In genomic region chrX:46574337-46574940, GRCh38 we compare ENCODE assay signal across 8 cellular contexts. TPM values are rescaled to one million over a fixed set of nuclear protein-coding genes. Genes with fewer than 3 reads are reported as not detected.
DNase-seq lines count a peak whose midpoint lies in the region; ATAC-seq and TF ChIP-seq lines count a peak whose summit lies in the region.

No MANE protein-coding gene starts in this region.

- H3K4me3 ChIP-seq in fibroblast of the aortic adventitia (ENCODE audit: low read depth, low read length) (peak overlapping the region; percentile 60), trophoblast cell (ENCODE audit: low read depth, low read length) (peak overlapping the region; percentile 74)

- H3K36me3 ChIP-seq in KOPT-K1 (ENCODE audit: insufficient read depth, low read length), result no peaks in the 10 kb centered on the region; the same call in 1 of the 2 replicates
- no peaks in the 10 kb centered on the region for H3K36me3 ChIP-seq in trophoblast cell (ENCODE audit: control insufficient read depth in 1 of 2, insufficient read depth in 2 of 2, low read length in 2 of 2)

- peak; percentile 38 for DNase-seq in stimulated activated CD4-positive, alpha-beta T cell treated with anti-CD3 and anti-CD28 coated beads, Interleukin-15, amount 100 ng/mL, for 24 hours
- no peak for DNase-seq in stimulated activated CD4-positive, alpha-beta T cell treated with anti-CD3 and anti-CD28 coated beads, Interleukin-2, amount 100 ng/mL, for 48 hours
- DNase-seq in activated CD8-positive, alpha-beta memory T cell treated with anti-CD3 and anti-CD28 coated beads, Interleukin-2, amount 50 U/mL, for 48 hours, result peak; percentile 54
- DNase-seq in fibroblast of the aortic adventitia (ENCODE audit: low read depth) (no peak), trophoblast cell (peak in 1 of 2 donors; percentile 12), DMS79 treated with DMSO at 0.1 percent for 48 hours (lab: John Stamatoyannopoulos, UW) (no peak)

- H3K4me2 ChIP-seq in trophoblast cell (ENCODE audit: low read length), result peak overlapping the region; percentile 96

- H3K18ac ChIP-seq in trophoblast cell (ENCODE audit: low read length), result peak overlapping the region; percentile 40

- H2AK5ac ChIP-seq in trophoblast cell (ENCODE audit: low read length), result no peak overlapping the region

- no peak overlapping the region for H4K91ac ChIP-seq in trophoblast cell (ENCODE audit: low read depth, low read length)

- H4K8ac ChIP-seq in trophoblast cell (ENCODE audit: low read depth, low read length), result peak overlapping the region; percentile 45

- no peak overlapping the region for H2BK12ac ChIP-seq in trophoblast cell (ENCODE audit: low read length)

- H3K9ac ChIP-seq in trophoblast cell (ENCODE audit: low read length), result no peak overlapping the region

- H2AFZ ChIP-seq in trophoblast cell (ENCODE audit: insufficient read depth, low read length, poor library complexity), result peak overlapping the region; percentile 30

- no CpG with 5 or more reads among the region's 79 CpGs for WGBS in trophoblast cell (ENCODE audit: extremely low coverage, insufficient coverage, insufficient read length)

- H3K27ac ChIP-seq in KOPT-K1 (ENCODE audit: low read depth, low read length, poor library complexity, severe bottlenecking) (peak overlapping the region; percentile 57), trophoblast cell (ENCODE audit: low read depth, low read length) (no peak overlapping the region)

- H4K12ac ChIP-seq in trophoblast cell (ENCODE audit: low read depth, low read length), result peak overlapping the region; percentile 57

- no peak overlapping the region for H3K23ac ChIP-seq in trophoblast cell (ENCODE audit: low read length)

- no peak overlapping the region for H2BK120ac ChIP-seq in trophoblast cell (ENCODE audit: insufficient read depth, low read length, poor library complexity)

- no peak for ATAC-seq in GM18861 (IDR thresholded peaks at IDR 0.05; ENCODE audit: unreplicated experiment)

- no peak for TF ChIP-seq CTCF in fibroblast of the aortic adventitia (IDR thresholded peaks at IDR 0.05; ENCODE audit: insufficient read depth, low read length)

- H3K27me3 ChIP-seq in trophoblast cell (ENCODE audit: insufficient read depth, low read length), result no peaks in the 10 kb centered on the region

- H3K9me3 ChIP-seq in KOPT-K1 (ENCODE audit: insufficient read depth, low read length, poor library complexity, severe bottlenecking) (no peaks in the 10 kb centered on the region), trophoblast cell (ENCODE audit: insufficient read depth, low read depth, low read length) (no peaks in the 10 kb centered on the region)

- peak overlapping the region; percentile 37 for H3K14ac ChIP-seq in trophoblast cell (ENCODE audit: low read length)

- H2BK5ac ChIP-seq in trophoblast cell (ENCODE audit: low read depth, low read length, poor library complexity), result no peak overlapping the region

- H3K4me1 ChIP-seq in trophoblast cell (ENCODE audit: control insufficient read depth in 1 of 2, insufficient read depth in 2 of 2, low read length in 2 of 2), result peaks cover 11 to 14% of the 10 kb centered on the region in 2 experiments

- H3K79me2 ChIP-seq in trophoblast cell (ENCODE audit: control insufficient read depth, insufficient read depth, low read length, poor library complexity), result peaks cover 2% of the 10 kb centered on the region

- no peak overlapping the region for H3K4ac ChIP-seq in trophoblast cell (ENCODE audit: low read depth, low read length)

- H3K79me1 ChIP-seq in trophoblast cell (ENCODE audit: low read length), result no peaks in the 10 kb centered on the region

RNA-seq across cellular contexts. Expression of gene CHST7, which starts 0.9 kb away (rescaled TPM):
- total RNA-seq in fibroblast of the aortic adventitia (ENCODE audit: low replicate concordance), result 4.2 and 6.0 TPM in 2 replicates
- 1.8 and 2.2 TPM in 2 replicates for polyA plus RNA-seq in trophoblast cell (2013)

RNA-seq across cellular contexts. Expression of gene ZNF674, which starts 29.2 kb away (rescaled TPM):
- 5.2 and 6.0 TPM in 2 replicates for total RNA-seq in fibroblast of the aortic adventitia (ENCODE audit: low replicate concordance)
- 2.6 and 2.7 TPM in 2 replicates for polyA plus RNA-seq in trophoblast cell (2013)

Comparison
In these comparisons a context has a peak if more than half of its experiments do, and no peak if none do; other contexts are left out.
1. DNase-seq: peak in stimulated activated CD4-positive, alpha-beta T cell treated with anti-CD3 and anti-CD28 coated beads, Interleukin-15, amount 100 ng/mL, for 24 hours (single experiment) and activated CD8-positive, alpha-beta memory T cell treated with anti-CD3 and anti-CD28 coated beads, Interleukin-2, amount 50 U/mL, for 48 hours (single experiment); none in stimulated activated CD4-positive, alpha-beta T cell treated with anti-CD3 and anti-CD28 coated beads, Interleukin-2, amount 100 ng/mL, for 48 hours (0 of 2), fibroblast of the aortic adventitia (single experiment) and DMS79 treated with DMSO at 0.1 percent for 48 hours (single experiment).